17 cellular contexts compared by ENCODE assay signal in genomic region chr5:8396756-8397155, GRCh38.
DNase-seq lines count a peak whose midpoint lies in the region; ATAC-seq, FAIRE-seq and TF ChIP-seq lines count a peak whose summit lies in the region.
"Had no signal": no experiment of that assay in that cellular context is flagged by ENCODE, and none has a peak within 500 bp of the region (broad histone marks: within the 10 kb centered on the region; RNA-seq: fewer than 3 reads in every experiment).

No MANE protein-coding gene starts in this region.

- H3K4me3 Mint-ChIP-seq in immature natural killer cell, result no peak overlapping the region
- H3K4me3 Mint-ChIP-seq: CD8-positive, alpha-beta T cell had no signal

- no peaks in the 10 kb centered on the region for H4K20me1 ChIP-seq in GM23248 (ENCODE audit: insufficient read depth)

- in situ Hi-C loops in GM23248 (cut with MboI), result no loop called here
- in situ Hi-C loops in astrocyte of the cerebellum (cut with HindIII; ENCODE audit: low sequenced_read_pairs), result no loop called here

- H3K27me3 ChIP-seq in GM23248 (replicated peaks; ENCODE audit: insufficient read depth), result no peaks in the 10 kb centered on the region

- H3K36me3 Mint-ChIP-seq in immature natural killer cell, result no peaks in the 10 kb centered on the region
- H3K36me3 Mint-ChIP-seq: CD8-positive, alpha-beta T cell had no signal

- H3K9me3 Mint-ChIP-seq in immature natural killer cell, result peaks cover 2 to 16% (median 6%) of the 10 kb centered on the region in 6 donors

- no peak for FAIRE-seq in urothelium cell line (lab: Jason Lieb, UNC)
- FAIRE-seq: GM12878 had no signal

- no peaks in the 10 kb centered on the region for H3K4me1 ChIP-seq in GM23248 (ENCODE audit: insufficient read depth)
- H3K4me1 ChIP-seq: HAP-1 had no signal

- H3K4me1 Mint-ChIP-seq in immature natural killer cell, result no peaks in the 10 kb centered on the region

- intact Hi-C loops in sciatic nerve (cut with DNase I), result no loop called here

- H3K9me3 ChIP-seq in GM23248 (ENCODE audit: low read depth), result no peaks in the 10 kb centered on the region
- H3K9me3 ChIP-seq: HAP-1 had no signal

- DNase-seq in GM23248 (peak; percentile 14), astrocyte of the cerebellum (ENCODE audit: low read depth) (peak; percentile 2), foreskin fibroblast (peak; percentile 48 to 73), urothelium cell line (ENCODE audit: low spot score) (peak; percentile 19), sciatic nerve (ENCODE audit: low spot score) (no peak), islet precursor cell (no peak), immature natural killer cell (no peak)
- DNase-seq: CD8-positive, alpha-beta T cell; GDM1; NCI-H1417 treated with DMSO at 0.1 percent for 48 hours; NCI-H1930; NCI-H2171; NCI-H446; NCI-H69; SHP77 had no signal

- WGBS in GM23248 (ENCODE audit: low coverage in 1 of 2, low lambda C conversion rate in 2 of 2, missing lambda C conversion rate in 2 of 2), 2 experiments, result 18 to 20% methylated on average over 2 of the region's 2 CpGs

- H3K9ac ChIP-seq in GM23248, result no peak overlapping the region

- no peaks in the 10 kb centered on the region for H3K36me3 ChIP-seq in GM23248 (ENCODE audit: low read depth)
- H3K36me3 ChIP-seq: HAP-1 had no signal

- no peak overlapping the region for H3K4me2 ChIP-seq in GM23248 (ENCODE audit: unreplicated experiment)

- H3K27ac Mint-ChIP-seq in immature natural killer cell, result no peak overlapping the region
- H3K27ac Mint-ChIP-seq: CD8-positive, alpha-beta T cell had no signal

- no peak overlapping the region for H3K27ac ChIP-seq in GM23248

- no peak for ATAC-seq in sciatic nerve
- ATAC-seq: CD8-positive, alpha-beta T cell; GM12878 had no signal

- H3K4me3 ChIP-seq in GM23248, result no peak overlapping the region
- H3K4me3 ChIP-seq in astrocyte of the cerebellum (ENCODE audit: low read depth, low read length), result no peak overlapping the region
- no peak overlapping the region for H3K4me3 ChIP-seq in foreskin fibroblast (ENCODE audit: low read depth in 1 of 2, low read length in 2 of 2)
- H3K4me3 ChIP-seq: GM12878, HAP-1 had no signal

- H3F3A ChIP-seq in GM23248 (ENCODE audit: insufficient read depth), result no peaks in the 10 kb centered on the region

- peaks cover 0 to 5% (median 3%) of the 10 kb centered on the region in 3 donors for H3K27me3 Mint-ChIP-seq in immature natural killer cell (ENCODE audit: low read depth in 3 of 3)

- H2AFZ ChIP-seq in GM23248, result no peak overlapping the region

- TF ChIP-seq CTCF in astrocyte of the cerebellum (IDR thresholded peaks at IDR 0.05; ENCODE audit: low read depth, low read length, missing control alignments) (no peak), foreskin fibroblast (IDR thresholded peaks at IDR 0.05; ENCODE audit: low read depth, low read length) (no peak)

- H3K79me2 ChIP-seq in GM23248 (ENCODE audit: insufficient read depth), result no peaks in the 10 kb centered on the region

- no peaks in the 10 kb centered on the region for H3K9me2 ChIP-seq in GM23248 (ENCODE audit: insufficient read depth)

Comparison
In these comparisons a context has a peak if more than half of its experiments do, and no peak if none do; other contexts are left out.
1. DNase-seq: peak in GM23248 (single experiment), astrocyte of the cerebellum (single experiment), foreskin fibroblast (2 of 2) and urothelium cell line (single experiment); none in sciatic nerve (single experiment), islet precursor cell (single experiment) and immature natural killer cell (0 of 3).